In the genomic region with DNA sequence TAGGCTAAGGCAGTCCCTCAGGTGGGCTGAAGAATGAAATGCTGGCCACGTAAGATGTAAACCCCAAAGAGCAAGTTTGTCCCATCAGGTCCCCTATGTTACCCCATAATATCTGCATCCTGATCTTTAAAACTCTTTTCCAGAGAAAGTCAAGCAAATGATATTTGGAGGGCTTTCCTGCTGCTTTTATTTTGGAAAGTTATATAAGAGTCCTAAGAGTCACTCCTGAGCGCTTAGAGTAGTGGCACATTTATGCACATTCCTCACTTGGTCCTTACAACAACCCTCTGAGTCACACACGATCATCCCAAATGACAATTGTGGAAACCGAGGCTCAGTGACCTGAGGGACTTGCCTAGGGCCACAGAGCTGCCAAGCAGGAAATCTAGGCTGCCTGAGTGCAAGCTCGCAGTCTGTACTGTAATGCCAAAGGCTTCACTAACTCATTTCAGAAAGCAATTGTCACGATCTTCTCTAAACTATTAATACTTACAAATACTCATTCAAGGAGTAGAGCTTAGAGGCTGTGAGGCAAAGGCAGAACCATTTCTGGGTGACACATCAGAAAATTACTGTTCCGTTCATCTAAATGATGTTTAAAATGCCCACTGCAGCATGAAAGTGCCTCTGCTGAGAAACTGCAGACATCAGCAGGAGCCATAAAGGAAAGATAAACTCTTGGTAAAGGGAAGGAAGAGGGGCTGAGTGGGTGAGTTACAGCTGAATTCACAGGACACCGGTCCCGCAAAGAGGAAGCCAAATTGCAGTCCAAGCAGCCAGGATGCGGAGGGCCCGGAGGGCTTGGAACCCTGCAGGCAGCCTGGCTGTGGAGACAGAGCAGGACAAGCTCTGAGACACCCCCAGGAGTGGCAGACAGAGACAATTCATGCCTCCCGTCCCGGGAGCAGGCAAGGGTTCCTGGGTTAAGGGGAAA, we compare ENCODE assay signal across 10 cellular contexts. TPM values are rescaled to one million over a fixed set of nuclear protein-coding genes. Genes with fewer than 3 reads are reported as not detected.
A peak's percentile ranks its signal among the peaks of the same experiment; 100 is the strongest.
DNase-seq lines count a peak whose midpoint lies in the region; ATAC-seq and TF ChIP-seq lines count a peak whose summit lies in the region.
"Had no signal": no experiment of that assay in that cellular context is flagged by ENCODE, and none has a peak within 500 bp of the region (broad histone marks: within the 10 kb centered on the region; RNA-seq: fewer than 3 reads in every experiment).

No MANE protein-coding gene starts in this region.

- H3K4me1 Mint-ChIP-seq in endothelial cell (ENCODE audit: unreplicated experiment) (peaks cover 50% of the 10 kb centered on the region), neural progenitor cell (peaks cover 68% of the 10 kb centered on the region)

- no peak overlapping the region for H2AFZ ChIP-seq in neural progenitor cell (replicated peaks)

- H3K27me3 ChIP-seq in Peyer's patch (no peaks in the 10 kb centered on the region), neural progenitor cell (no peaks in the 10 kb centered on the region)

- H3K79me2 ChIP-seq in neural progenitor cell (ENCODE audit: low read depth), result peaks cover 86% of the 10 kb centered on the region

- ATAC-seq in GM21360 (IDR thresholded peaks at IDR 0.05; ENCODE audit: unreplicated experiment), result no peak
- ATAC-seq in GM18517 (IDR thresholded peaks at IDR 0.05; ENCODE audit: unreplicated experiment), result no peak
- ATAC-seq in HG02970 (IDR thresholded peaks at IDR 0.05; ENCODE audit: low FRiP score, unreplicated experiment), result no peak
- ATAC-seq: mucosa of descending colon had no signal

- H3K4me3 ChIP-seq in Peyer's patch (no peak overlapping the region), neural progenitor cell (no peak overlapping the region)
- H3K4me3 ChIP-seq: mucosa of descending colon had no signal

- H3K9ac ChIP-seq in neural progenitor cell, result no peak overlapping the region

- peak overlapping the region; percentile 11 to 77 (median 55) for H3K27ac ChIP-seq in Peyer's patch
- H3K27ac ChIP-seq in neural progenitor cell, result no peak overlapping the region

- TF ChIP-seq POLR2A in Peyer's patch (IDR thresholded peaks at IDR 0.05), result no peak

- H3K9me3 ChIP-seq in Peyer's patch, result no peaks in the 10 kb centered on the region
- H3K9me3 ChIP-seq in neural progenitor cell (ENCODE audit: low read depth), result no peaks in the 10 kb centered on the region
- H3K9me3 ChIP-seq: mucosa of descending colon had no signal

- H3K4me1 ChIP-seq in Peyer's patch (peaks cover 13 to 96% (median 38%) of the 10 kb centered on the region in 4 donors), neural progenitor cell (peaks cover 62% of the 10 kb centered on the region)

- peaks cover 41% of the 10 kb centered on the region for H3F3A ChIP-seq in neural progenitor cell (ENCODE audit: low read depth)

- H3K27ac Mint-ChIP-seq in endothelial cell (ENCODE audit: unreplicated experiment) (peak overlapping the region; percentile 13), neural progenitor cell (peak overlapping the region; percentile 25)

- peaks cover 95% of the 10 kb centered on the region for H4K20me1 ChIP-seq in neural progenitor cell (ENCODE audit: low read depth)

- no peaks in the 10 kb centered on the region for H3K36me3 Mint-ChIP-seq in endothelial cell (ENCODE audit: low read depth, unreplicated experiment)
- no peaks in the 10 kb centered on the region for H3K36me3 Mint-ChIP-seq in neural progenitor cell

- no peak for TF ChIP-seq CTCF in Peyer's patch (IDR thresholded peaks at IDR 0.05)
- TF ChIP-seq CTCF in endothelial cell (IDR thresholded peaks at IDR 0.05; ENCODE audit: unreplicated experiment), result no peak
- no peak for TF ChIP-seq CTCF in neural progenitor cell (IDR thresholded peaks at IDR 0.05)

- H3K36me3 ChIP-seq in Peyer's patch (no peaks in the 10 kb centered on the region), neural progenitor cell (no peaks in the 10 kb centered on the region)

- H3K9me3 Mint-ChIP-seq in endothelial cell (ENCODE audit: unreplicated experiment), result no peaks in the 10 kb centered on the region
- no peaks in the 10 kb centered on the region for H3K9me3 Mint-ChIP-seq in neural progenitor cell

- no peaks in the 10 kb centered on the region for H3K27me3 Mint-ChIP-seq in endothelial cell (ENCODE audit: unreplicated experiment)
- peaks cover 2% of the 10 kb centered on the region for H3K27me3 Mint-ChIP-seq in neural progenitor cell (ENCODE audit: insufficient read depth, low read depth)

- peak overlapping the region; percentile 10 for H3K4me3 Mint-ChIP-seq in endothelial cell (ENCODE audit: unreplicated experiment)
- H3K4me3 Mint-ChIP-seq in neural progenitor cell, result no peak overlapping the region

- DNase-seq in AG08395 (ENCODE audit: low spot score) (peak; percentile 17), Peyer's patch (no peak), endothelial cell (ENCODE audit: low spot score) (peak; percentile 37), neural progenitor cell (ENCODE audit: low spot score) (no peak), NCI-H128 (lab: John Stamatoyannopoulos, UW; ENCODE audit: unreplicated experiment) (no peak)
- DNase-seq: MM.1S, mucosa of descending colon had no signal

- H3K4me2 ChIP-seq in neural progenitor cell, result peak overlapping the region; percentile 42

RNA-seq across cellular contexts. Expression of gene CAPZB, which starts 30.8 kb away (rescaled TPM):
- total RNA-seq in Peyer's patch, result 100 to 1,000 TPM; 107 to 210 (median 119) TPM
- 414 TPM for total RNA-seq in endothelial cell (ENCODE audit: unreplicated experiment)
- 134 and 198 TPM in 2 replicates for total RNA-seq in neural progenitor cell (ENCODE audit: low replicate concordance)

Comparison
In these comparisons a context has a peak if more than half of its experiments do, and no peak if none do; other contexts are left out.
1. DNase-seq: peak in AG08395 (single experiment) and endothelial cell (single experiment); none in Peyer's patch (0 of 3), neural progenitor cell (single experiment) and NCI-H128 (single experiment).